9 cellular contexts compared by ENCODE assay signal in the genomic region with DNA sequence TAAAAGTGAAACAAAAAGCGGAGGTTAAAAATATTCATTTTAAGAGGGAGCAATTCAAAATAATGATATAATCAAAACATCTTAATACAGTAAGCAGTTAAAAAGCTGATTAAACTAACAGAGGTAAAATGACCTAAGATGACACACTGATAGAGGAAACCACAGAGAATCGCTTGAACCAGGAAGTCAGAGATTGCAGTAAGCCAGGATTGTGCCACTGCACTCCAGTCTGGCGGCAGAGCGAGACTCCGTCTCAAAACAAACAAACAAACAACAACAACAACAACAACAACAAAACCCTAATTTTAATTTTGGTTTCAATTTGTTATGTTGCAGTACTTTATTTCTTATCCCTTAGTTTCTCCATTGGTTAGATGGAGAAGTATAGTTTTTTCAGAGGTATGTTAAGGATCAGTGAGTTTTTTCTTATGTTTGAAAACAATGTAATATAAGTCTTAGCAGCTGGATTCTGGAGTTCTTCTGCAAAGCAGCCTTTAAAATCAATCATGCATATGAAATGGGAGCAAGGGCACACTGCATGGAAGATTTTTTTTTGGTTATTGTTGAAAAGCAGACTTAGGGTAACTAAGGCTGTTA. TPM values are rescaled to one million over a fixed set of nuclear protein-coding genes. Genes with fewer than 3 reads are reported as not detected.
DNase-seq lines count a peak whose midpoint lies in the region; ATAC-seq and TF ChIP-seq lines count a peak whose summit lies in the region.
"Had no signal": no experiment of that assay in that cellular context is flagged by ENCODE, and none has a peak within 500 bp of the region (broad histone marks: within the 10 kb centered on the region; RNA-seq: fewer than 3 reads in every experiment).

No MANE protein-coding gene starts in this region.

- ATAC-seq in GM18517 (IDR thresholded peaks at IDR 0.05; ENCODE audit: unreplicated experiment): peak; percentile 71
- peak; percentile 87 for ATAC-seq in activated CD8-positive, alpha-beta T cell treated with anti-CD3 and anti-CD28 coated beads for 36 hours

- intact Hi-C loops in activated CD8-positive, alpha-beta T cell treated with anti-CD3 and anti-CD28 coated beads for 36 hours (cut with micrococcal nuclease): no loop called here
- intact Hi-C loops in vagina (cut with DNase I): no loop called here

- no peak overlapping the region for H3K27ac ChIP-seq in vagina
- no peak overlapping the region for H3K27ac ChIP-seq in Peyer's patch
- H3K27ac ChIP-seq in caudate nucleus (ENCODE audit: low read depth, low read length): no peak overlapping the region
- H3K27ac ChIP-seq: thoracic aorta had no signal

- no peaks in the 10 kb centered on the region for H3K27me3 ChIP-seq in vagina
- no peaks in the 10 kb centered on the region for H3K27me3 ChIP-seq in Peyer's patch

- no peak for TF ChIP-seq POLR2A in vagina (IDR thresholded peaks at IDR 0.05)
- no peak for TF ChIP-seq POLR2A in Peyer's patch (IDR thresholded peaks at IDR 0.05)

- peak; percentile 43 for DNase-seq in A172 (ENCODE audit: low spot score)
- peak; percentile 12 for DNase-seq in HT-29 (ENCODE audit: low spot score)
- peak; percentile 18 for DNase-seq in activated CD8-positive, alpha-beta T cell treated with anti-CD3 and anti-CD28 coated beads for 36 hours
- peak; percentile 3 to 22 for DNase-seq in lung microvascular endothelial cell (ENCODE audit: low read depth in 2 of 2)
- no peak for DNase-seq in vagina (ENCODE audit: extremely low spot score in 2 of 2)
- DNase-seq in Peyer's patch: no peak
- no peak for DNase-seq in caudate nucleus (lab: John Stamatoyannopoulos, UW)

- H3K27me3 Mint-ChIP-seq in activated CD8-positive, alpha-beta T cell treated with anti-CD3 and anti-CD28 coated beads for 36 hours: no peaks in the 10 kb centered on the region

- CTCF ChIA-PET in activated CD8-positive, alpha-beta T cell treated with anti-CD3 and anti-CD28 coated beads for 36 hours (lab: Charles Lee): interaction anchor here (1.5 to 1.8 kb wide), 2 partner anchors 10 to 160 kb away, joined by 3 to 4 read pairs; no protein-coding TSS in a partner anchor

- H3K4me3 Mint-ChIP-seq in activated CD8-positive, alpha-beta T cell treated with anti-CD3 and anti-CD28 coated beads for 36 hours: peak overlapping the region; percentile 6

- no peaks in the 10 kb centered on the region for H3K36me3 ChIP-seq in vagina
- H3K36me3 ChIP-seq in Peyer's patch: no peaks in the 10 kb centered on the region
- H3K36me3 ChIP-seq: thoracic aorta had no signal

- no peak for TF ChIP-seq CTCF in activated CD8-positive, alpha-beta T cell treated with anti-CD3 and anti-CD28 coated beads for 36 hours (IDR thresholded peaks at IDR 0.05)
- TF ChIP-seq CTCF in vagina (IDR thresholded peaks at IDR 0.05) (no peak), Peyer's patch (IDR thresholded peaks at IDR 0.05) (no peak)

- no peak overlapping the region for H3K27ac Mint-ChIP-seq in activated CD8-positive, alpha-beta T cell treated with anti-CD3 and anti-CD28 coated beads for 36 hours

- no peaks in the 10 kb centered on the region for H3K9me3 Mint-ChIP-seq in activated CD8-positive, alpha-beta T cell treated with anti-CD3 and anti-CD28 coated beads for 36 hours

- no peaks in the 10 kb centered on the region for H3K36me3 Mint-ChIP-seq in activated CD8-positive, alpha-beta T cell treated with anti-CD3 and anti-CD28 coated beads for 36 hours (ENCODE audit: low read depth)

- H3K9me3 ChIP-seq in vagina (no peaks in the 10 kb centered on the region), Peyer's patch (no peaks in the 10 kb centered on the region)
- H3K9me3 ChIP-seq: thoracic aorta had no signal

- H3K4me1 ChIP-seq in vagina (no peaks in the 10 kb centered on the region), Peyer's patch (peaks cover 0 to under 1% (median 0%) of the 10 kb centered on the region in 4 donors)

- H3K4me1 Mint-ChIP-seq in activated CD8-positive, alpha-beta T cell treated with anti-CD3 and anti-CD28 coated beads for 36 hours (ENCODE audit: low read depth): peaks cover 25% of the 10 kb centered on the region

- H3K4me3 ChIP-seq in vagina (peak overlapping the region in 1 of 2 donors; percentile 11), Peyer's patch (no peak overlapping the region)
- H3K4me3 ChIP-seq: thoracic aorta had no signal

- POLR2A ChIA-PET in activated CD8-positive, alpha-beta T cell treated with anti-CD3 and anti-CD28 coated beads for 36 hours (lab: Charles Lee): no interaction called here

RNA-seq across cellular contexts. Expression of a gene that starts 58.5 kb away (rescaled TPM):
- not detected in 2 replicates for total RNA-seq in A172 (2014; rRNA removed; shearing (Covaris generic))
- total RNA-seq in HT-29 (2014; rRNA removed; shearing (Covaris generic)): not detected in 2 replicates
- not detected for total RNA-seq in activated CD8-positive, alpha-beta T cell treated with anti-CD3 and anti-CD28 coated beads for 36 hours
- total RNA-seq in lung microvascular endothelial cell (not detected in 2 replicates), vagina (not detected), Peyer's patch (not detected)
- total RNA-seq: thoracic aorta had no signal

Comparison
In these comparisons a context has a peak if more than half of its experiments do, and no peak if none do; other contexts are left out.
1. DNase-seq: peak in A172 (single experiment), HT-29 (single experiment), activated CD8-positive, alpha-beta T cell treated with anti-CD3 and anti-CD28 coated beads for 36 hours (single experiment) and lung microvascular endothelial cell (2 of 2); none in vagina (0 of 2), Peyer's patch (0 of 3) and caudate nucleus (0 of 61).